In genomic region chr14:24365600-24366374, GRCh38 we compare ENCODE assay signal across 8 cellular contexts. TPM values are rescaled to one million over a fixed set of nuclear protein-coding genes. Genes with fewer than 3 reads are reported as not detected.
DNase-seq lines count a peak whose midpoint lies in the region; ATAC-seq and TF ChIP-seq lines count a peak whose summit lies in the region.

No MANE protein-coding gene starts in this region.

- H3K4me1 ChIP-seq in endodermal cell (ENCODE audit: control insufficient read depth, insufficient read depth, low read length) (peaks cover 2% of the 10 kb centered on the region), mesendoderm (ENCODE audit: control insufficient read depth, low read depth, low read length) (peaks cover 5% of the 10 kb centered on the region)

- no peak overlapping the region for H4K5ac ChIP-seq in mesendoderm (ENCODE audit: low read length)

- H3K23ac ChIP-seq in mesendoderm (ENCODE audit: low read length): no peak overlapping the region

- H3K36me3 Mint-ChIP-seq in endodermal cell (ENCODE audit: low read depth): no peaks in the 10 kb centered on the region

- H3K18ac ChIP-seq in mesendoderm (ENCODE audit: low read length): no peak overlapping the region

- ATAC-seq in HG03442 (IDR thresholded peaks at IDR 0.05; ENCODE audit: unreplicated experiment): peak; percentile 43

- WGBS in endodermal cell (ENCODE audit: insufficient coverage in 1 of 2, insufficient read length in 1 of 2), 2 experiments: 4 to 6% methylated on average over 13 to 26 of the region's 26 CpGs
- no CpG with 5 or more reads among the region's 26 CpGs for WGBS in mesendoderm (ENCODE audit: extremely low coverage, insufficient coverage, low lambda C conversion rate)

- no peak overlapping the region for H2AK5ac ChIP-seq in mesendoderm (ENCODE audit: low read length)

- H3K56ac ChIP-seq in mesendoderm (ENCODE audit: low read length): peak overlapping the region; percentile 69

- H3K4me3 Mint-ChIP-seq in endodermal cell: peak overlapping the region; percentile 69

- no peaks in the 10 kb centered on the region for H3K79me2 ChIP-seq in mesendoderm (ENCODE audit: control insufficient read depth, insufficient read depth, low read length)

- DNase-seq in GM10248 (ENCODE audit: extremely low spot score) (peak; percentile 71), NCI-H82 (lab: John Stamatoyannopoulos, UW) (peak; percentile 91), endodermal cell (peak; percentile 97), mesendoderm (peak; percentile 95), SKM-1 treated with dmso at 0.1 percent for 144 hours (lab: John Stamatoyannopoulos, UW; ENCODE audit: unreplicated experiment) (no peak)
- DNase-seq in activated CD8-positive, alpha-beta memory T cell treated with anti-CD3 and anti-CD28 coated beads, Interleukin-2, amount 50 U/mL, for 24 hours (ENCODE audit: extremely low read depth): peak; percentile 31
- DNase-seq in stimulated activated CD8-positive, alpha-beta memory T cell treated with anti-CD3 and anti-CD28 coated beads, Interleukin-15, amount 100 ng/mL, for 48 hours (ENCODE audit: low read depth in 2 of 2): peak; percentile 63 to 68

- H3K27me3 ChIP-seq in endodermal cell (ENCODE audit: control insufficient read depth, insufficient read depth, low read length, poor library complexity, severe bottlenecking): peaks cover 25% of the 10 kb centered on the region
- no peaks in the 10 kb centered on the region for H3K27me3 ChIP-seq in mesendoderm (ENCODE audit: insufficient read depth, low read length, poor library complexity)

- no peaks in the 10 kb centered on the region for H3K9me3 Mint-ChIP-seq in endodermal cell

- H3K36me3 ChIP-seq in endodermal cell (ENCODE audit: control insufficient read depth, insufficient read depth, low read length): no peaks in the 10 kb centered on the region
- no peaks in the 10 kb centered on the region for H3K36me3 ChIP-seq in mesendoderm (ENCODE audit: control insufficient read depth, insufficient read depth, low read length)

- POLR2A ChIA-PET in GM10248 (lab: Yijun Ruan, JAX): interaction anchor here (1.0 kb wide), 1 partner anchor 8 kb away, joined by 3 read pairs; no protein-coding TSS in a partner anchor

- no peak overlapping the region for H2BK15ac ChIP-seq in mesendoderm (replicated peaks; ENCODE audit: low read depth)

- no peak overlapping the region for H2BK120ac ChIP-seq in mesendoderm (ENCODE audit: low read depth, low read length)

- H3K9me3 ChIP-seq in endodermal cell (ENCODE audit: control insufficient read depth, low read length): no peaks in the 10 kb centered on the region

- TF ChIP-seq CTCF in GM10248 (IDR thresholded peaks at IDR 0.05; ENCODE audit: control extremely low read depth, extremely low read depth, low read depth, missing control alignments) (peak; percentile 67), endodermal cell (conservative IDR thresholded peaks at IDR 0.05) (peak; percentile 99)

- CTCF ChIA-PET in GM10248 (lab: Yijun Ruan, JAX): interaction anchor here (0.7 to 2.3 kb wide), 20 partner anchors 8 to 73 kb away, joined by 3 to 53 read pairs (median 4); partner anchors contain the start of genes CBLN3, CIDEB, DHRS1 and KHNYN

- H3K27ac ChIP-seq in endodermal cell (ENCODE audit: low read depth, low read length) (peak overlapping the region; percentile 52), mesendoderm (ENCODE audit: low read depth, low read length) (no peak overlapping the region)

- peak overlapping the region; percentile 55 for H3K27ac Mint-ChIP-seq in endodermal cell

- H2BK5ac ChIP-seq in mesendoderm (ENCODE audit: low read length): no peak overlapping the region

- H4K8ac ChIP-seq in mesendoderm (ENCODE audit: low read depth, low read length): no peak overlapping the region

- peaks cover 8% of the 10 kb centered on the region for H3K4me1 Mint-ChIP-seq in endodermal cell

- H3K79me1 ChIP-seq in mesendoderm (ENCODE audit: low read length): no peaks in the 10 kb centered on the region

- H3K9ac ChIP-seq in endodermal cell (ENCODE audit: extremely low read depth, low read length, poor library complexity, severe bottlenecking): no peak overlapping the region
- H3K9ac ChIP-seq in mesendoderm (ENCODE audit: low read length): peak overlapping the region; percentile 46

- no peak overlapping the region for H3K4ac ChIP-seq in mesendoderm (ENCODE audit: low read depth, low read length)

- H3K4me2 ChIP-seq in mesendoderm (ENCODE audit: low read length): peak overlapping the region; percentile 45

- H3K27me3 Mint-ChIP-seq in endodermal cell (ENCODE audit: insufficient read depth): peaks cover 33% of the 10 kb centered on the region

- H3K4me3 ChIP-seq in endodermal cell (ENCODE audit: low read length) (peak overlapping the region; percentile 84), mesendoderm (ENCODE audit: low read length) (no peak overlapping the region)

RNA-seq across cellular contexts. Expression of gene NFATC4, which starts 2.2 kb away (rescaled TPM):
- 10 to 100 TPM; 24.8 to 34.1 TPM for total RNA-seq in endodermal cell
- 90.1 TPM for polyA plus RNA-seq in endodermal cell (2013, experiment 1 of 2)
- polyA plus RNA-seq in endodermal cell (2013, experiment 2 of 2): 70.2 TPM
- 5.9 TPM for polyA plus RNA-seq in mesendoderm (2013, experiment 1 of 2)
- polyA plus RNA-seq in mesendoderm (2013, experiment 2 of 2): 5.1 TPM

RNA-seq across cellular contexts. Expression of gene RIPK3, which starts 26.0 kb away (rescaled TPM):
- not detected for total RNA-seq in endodermal cell
- not detected for polyA plus RNA-seq in endodermal cell (2013, experiment 1 of 2)
- polyA plus RNA-seq in endodermal cell (2013, experiment 2 of 2): not detected
- polyA plus RNA-seq in mesendoderm (2013, experiment 1 of 2): 0.04 TPM
- polyA plus RNA-seq in mesendoderm (2013, experiment 2 of 2): 0.11 TPM

RNA-seq across cellular contexts. Expression of gene ADCY4, which starts 30.9 kb away (rescaled TPM):
- not detected for total RNA-seq in endodermal cell
- 0.53 TPM for polyA plus RNA-seq in endodermal cell (2013, experiment 1 of 2)
- 1.2 TPM for polyA plus RNA-seq in endodermal cell (2013, experiment 2 of 2)
- polyA plus RNA-seq in mesendoderm (2013, experiment 1 of 2): 0.06 TPM
- polyA plus RNA-seq in mesendoderm (2013, experiment 2 of 2): 0.08 TPM

RNA-seq across cellular contexts. Expression of gene NYNRIN, which starts 33.0 kb away (rescaled TPM):
- 10 to 100 TPM; 19.5 to 19.7 TPM for total RNA-seq in endodermal cell
- polyA plus RNA-seq in endodermal cell (2013, experiment 1 of 2): 26.5 TPM
- polyA plus RNA-seq in endodermal cell (2013, experiment 2 of 2): 26.2 TPM
- polyA plus RNA-seq in mesendoderm (2013, experiment 1 of 2): 4.0 TPM
- polyA plus RNA-seq in mesendoderm (2013, experiment 2 of 2): 3.9 TPM

RNA-seq across cellular contexts. Expression of gene LTB4R, which starts 54.5 kb away (rescaled TPM):
- total RNA-seq in endodermal cell: 1 to 10 TPM; 6.4 to 6.6 TPM
- 5.4 TPM for polyA plus RNA-seq in endodermal cell (2013, experiment 1 of 2)
- 5.0 TPM for polyA plus RNA-seq in endodermal cell (2013, experiment 2 of 2)
- 4.5 TPM for polyA plus RNA-seq in mesendoderm (2013, experiment 1 of 2)
- 4.4 TPM for polyA plus RNA-seq in mesendoderm (2013, experiment 2 of 2)
